9 cellular contexts compared by ENCODE assay signal in genomic region chr11:96075532-96075959, GRCh38.
DNase-seq lines count a peak whose midpoint lies in the region; ATAC-seq lines count a peak whose summit lies in the region.
"Had no signal": no experiment of that assay in that cellular context is flagged by ENCODE, and none has a peak within 500 bp of the region (broad histone marks: within the 10 kb centered on the region; RNA-seq: fewer than 3 reads in every experiment).

No MANE protein-coding gene starts in this region.

- no peaks in the 10 kb centered on the region for H3K27me3 Mint-ChIP-seq in natural killer cell treated with Interleukin-12 subunit alpha and Interleukin-12 subunit beta and Interleukin-15 and Interleukin-18, amount 100 ng/mL, for 72 hours

- H3K9me3 Mint-ChIP-seq in natural killer cell treated with Interleukin-12 subunit alpha and Interleukin-12 subunit beta and Interleukin-15 and Interleukin-18, amount 100 ng/mL, for 72 hours = no peaks in the 10 kb centered on the region

- H3K4me1 Mint-ChIP-seq in natural killer cell treated with Interleukin-12 subunit alpha and Interleukin-12 subunit beta and Interleukin-15 and Interleukin-18, amount 100 ng/mL, for 72 hours (ENCODE audit: low read depth in 2 of 2) = peaks cover 36 to 44% of the 10 kb centered on the region in 2 donors

- peak overlapping the region; percentile 71 for H3K4me3 Mint-ChIP-seq in natural killer cell treated with Interleukin-12 subunit alpha and Interleukin-12 subunit beta and Interleukin-15 and Interleukin-18, amount 100 ng/mL, for 72 hours

- DNase-seq in M059J (ENCODE audit: low read depth) (peak; percentile 56), DMS53 treated with DMSO at 0.1 percent for 48 hours (lab: John Stamatoyannopoulos, UW; ENCODE audit: unreplicated experiment) (no peak), NCI-H774 (lab: John Stamatoyannopoulos, UW) (no peak), NCI-H1048 (lab: John Stamatoyannopoulos, UW) (no peak), AG08396 (ENCODE audit: low spot score) (no peak)
- DNase-seq in natural killer cell treated with Interleukin-12 subunit alpha and Interleukin-12 subunit beta and Interleukin-15 and Interleukin-18, amount 100 ng/mL, for 72 hours (ENCODE audit: low spot score) = no peak
- DNase-seq: HCEC 1CT had no signal

- no peaks in the 10 kb centered on the region for H3K36me3 Mint-ChIP-seq in natural killer cell treated with Interleukin-12 subunit alpha and Interleukin-12 subunit beta and Interleukin-15 and Interleukin-18, amount 100 ng/mL, for 72 hours

- peak; percentile 73 for ATAC-seq in GM18508 (IDR thresholded peaks at IDR 0.05; ENCODE audit: insufficient read depth, unreplicated experiment)
- ATAC-seq in GM21619 (IDR thresholded peaks at IDR 0.05; ENCODE audit: unreplicated experiment) = peak; percentile 79
- peak; percentile 79 to 83 for ATAC-seq in natural killer cell treated with Interleukin-12 subunit alpha and Interleukin-12 subunit beta and Interleukin-15 and Interleukin-18, amount 100 ng/mL, for 72 hours

- H3K27ac Mint-ChIP-seq in natural killer cell treated with Interleukin-12 subunit alpha and Interleukin-12 subunit beta and Interleukin-15 and Interleukin-18, amount 100 ng/mL, for 72 hours = peak overlapping the region; percentile 77 to 83
